8 cellular contexts compared by ENCODE assay signal in the genomic region with DNA sequence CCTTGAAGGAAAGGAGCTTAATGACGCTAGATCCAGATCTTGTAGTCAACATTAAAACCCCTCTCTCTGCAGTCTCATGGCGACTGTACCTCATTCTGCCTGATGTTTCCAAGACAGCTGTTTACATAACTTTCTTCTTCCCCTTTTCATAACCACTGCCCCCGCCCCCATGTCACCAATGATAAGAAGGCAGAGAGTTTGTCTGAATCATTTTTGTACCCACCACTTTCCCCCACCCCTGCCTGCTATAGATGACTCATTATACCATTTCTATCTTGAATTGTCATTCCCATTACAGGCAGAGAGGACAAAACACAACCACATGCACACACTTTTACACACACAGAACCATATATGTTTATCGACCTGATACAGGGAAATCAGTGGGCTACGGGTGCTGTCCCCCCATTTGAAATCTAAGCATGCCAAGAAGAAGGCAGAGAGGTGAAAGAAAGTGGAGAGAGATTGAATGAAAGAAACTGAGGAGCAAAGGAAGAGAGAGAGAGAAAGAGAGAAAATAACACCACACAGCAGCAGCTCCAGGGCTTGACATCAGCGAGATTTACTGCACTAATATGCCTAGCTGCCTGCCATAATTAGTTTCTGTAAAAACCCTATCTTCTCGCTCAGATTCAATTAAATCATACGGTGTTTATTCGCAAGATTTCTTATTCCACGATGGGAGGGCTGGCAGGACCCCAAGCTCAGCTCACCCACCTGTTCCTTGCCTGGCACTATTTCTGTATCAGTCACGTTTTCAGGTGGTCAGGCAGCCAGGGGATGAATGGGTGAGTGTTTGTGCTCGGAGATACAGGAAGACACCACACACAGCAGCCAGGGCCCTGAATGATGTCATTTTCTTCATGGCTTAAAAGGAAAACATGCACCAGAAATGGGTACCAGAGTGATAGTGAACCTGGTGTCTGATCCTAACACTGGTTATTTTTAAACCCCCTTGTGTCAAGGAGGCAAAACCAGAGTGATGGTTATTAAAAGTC.
DNase-seq lines count a peak whose midpoint lies in the region; ATAC-seq and TF ChIP-seq lines count a peak whose summit lies in the region.

No MANE protein-coding gene starts in this region.

- H3K4me3 ChIP-seq in WERI-Rb-1 (ENCODE audit: low read depth, low read length) = no peak overlapping the region

- no peak for TF ChIP-seq CTCF in WERI-Rb-1 (IDR thresholded peaks at IDR 0.05; ENCODE audit: low read depth, low read length)

- no peaks in the 10 kb centered on the region for H3K36me3 ChIP-seq in WERI-Rb-1

- ATAC-seq in GM18861 (IDR thresholded peaks at IDR 0.05; ENCODE audit: unreplicated experiment) = peak; percentile 79
- ATAC-seq in HG02884 (IDR thresholded peaks at IDR 0.05; ENCODE audit: unreplicated experiment) = peak; percentile 85

- DNase-seq in OCI-M2 (lab: John Stamatoyannopoulos, UW; ENCODE audit: unreplicated experiment) (peak; percentile 66), activated T-helper 1 cell treated with Interleukin-2 at 50 U/mL for 16 hours (ENCODE audit: low read depth) (peak; percentile 18), kidney tubule cell (ENCODE audit: low spot score) (peak; percentile 56), NCI-H187 (lab: John Stamatoyannopoulos, UW) (no peak), WERI-Rb-1 (no peak)
- peak; percentile 49 to 65 for DNase-seq in stimulated activated CD8-positive, alpha-beta memory T cell treated with anti-CD3 and anti-CD28 coated beads, Interleukin-4, amount 100 ng/mL, for 4 hours (ENCODE audit: low read depth in 2 of 2, low spot score in 1 of 2)

- H3K9me3 ChIP-seq in WERI-Rb-1 (ENCODE audit: severe bottlenecking) = no peaks in the 10 kb centered on the region

- no peaks in the 10 kb centered on the region for H3K27me3 ChIP-seq in WERI-Rb-1 (ENCODE audit: insufficient read depth, low read depth, severe bottlenecking)

- no peak overlapping the region for H3K27ac ChIP-seq in WERI-Rb-1

Comparison
In these comparisons a context has a peak if more than half of its experiments do, and no peak if none do; other contexts are left out.
1. DNase-seq: peak in OCI-M2 (single experiment), activated T-helper 1 cell treated with Interleukin-2 at 50 U/mL for 16 hours (single experiment), kidney tubule cell (single experiment) and stimulated activated CD8-positive, alpha-beta memory T cell treated with anti-CD3 and anti-CD28 coated beads, Interleukin-4, amount 100 ng/mL, for 4 hours (2 of 2); none in NCI-H187 (0 of 2) and WERI-Rb-1 (single experiment).